1 cellular context compared by ENCODE assay signal in the genomic region with DNA sequence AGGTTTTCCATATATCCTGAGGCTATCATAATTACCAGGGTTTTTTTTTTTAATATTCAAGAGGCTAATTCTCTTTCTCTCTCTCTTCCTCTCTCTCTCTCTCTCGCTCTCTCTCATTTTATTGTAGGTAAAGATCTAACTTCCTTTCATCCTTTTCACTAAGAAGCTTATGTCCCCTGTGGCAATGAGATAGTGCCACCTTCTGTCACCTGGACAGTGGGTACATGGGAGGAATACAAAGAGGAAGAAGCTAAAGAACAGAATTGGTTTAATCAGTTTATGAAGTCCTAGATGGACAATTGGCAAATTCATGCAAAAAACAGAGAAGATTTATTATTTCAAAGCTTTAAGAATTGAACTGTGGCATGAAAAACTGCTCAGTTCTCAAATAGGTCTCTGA.
TF ChIP-seq lines count a peak whose summit lies in the region.

No MANE protein-coding gene starts in this region.

TF ChIP-seq in GM12878, 131 proteins besides CTCF, POLR2A, EP300 and RAD21 (continued from another document):
- TF ChIP-seq, protein P1, sequence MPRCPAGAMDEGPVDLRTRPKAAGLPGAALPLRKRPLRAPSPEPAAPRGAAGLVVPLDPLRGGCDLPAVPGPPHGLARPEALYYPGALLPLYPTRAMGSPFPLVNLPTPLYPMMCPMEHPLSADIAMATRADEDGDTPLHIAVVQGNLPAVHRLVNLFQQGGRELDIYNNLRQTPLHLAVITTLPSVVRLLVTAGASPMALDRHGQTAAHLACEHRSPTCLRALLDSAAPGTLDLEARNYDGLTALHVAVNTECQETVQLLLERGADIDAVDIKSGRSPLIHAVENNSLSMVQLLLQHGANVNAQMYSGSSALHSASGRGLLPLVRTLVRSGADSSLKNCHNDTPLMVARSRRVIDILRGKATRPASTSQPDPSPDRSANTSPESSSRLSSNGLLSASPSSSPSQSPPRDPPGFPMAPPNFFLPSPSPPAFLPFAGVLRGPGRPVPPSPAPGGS (IDR thresholded peaks at IDR 0.05; ENCODE audit: borderline replicate concordance, insufficient read depth, low read depth, low read length, poor library complexity, severe bottlenecking) = no peak
- TF ChIP-seq, protein P2, sequence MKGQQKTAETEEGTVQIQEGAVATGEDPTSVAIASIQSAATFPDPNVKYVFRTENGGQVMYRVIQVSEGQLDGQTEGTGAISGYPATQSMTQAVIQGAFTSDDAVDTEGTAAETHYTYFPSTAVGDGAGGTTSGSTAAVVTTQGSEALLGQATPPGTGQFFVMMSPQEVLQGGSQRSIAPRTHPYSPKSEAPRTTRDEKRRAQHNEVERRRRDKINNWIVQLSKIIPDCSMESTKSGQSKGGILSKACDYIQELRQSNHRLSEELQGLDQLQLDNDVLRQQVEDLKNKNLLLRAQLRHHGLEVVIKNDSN (IDR thresholded peaks at IDR 0.05; ENCODE audit: borderline replicate concordance, extremely low read length, insufficient read depth, low read depth, low read length) = no peak
- no peak for TF ChIP-seq SIN3A (IDR thresholded peaks at IDR 0.05; ENCODE audit: low read depth, low read length)
- TF ChIP-seq, protein P3, sequence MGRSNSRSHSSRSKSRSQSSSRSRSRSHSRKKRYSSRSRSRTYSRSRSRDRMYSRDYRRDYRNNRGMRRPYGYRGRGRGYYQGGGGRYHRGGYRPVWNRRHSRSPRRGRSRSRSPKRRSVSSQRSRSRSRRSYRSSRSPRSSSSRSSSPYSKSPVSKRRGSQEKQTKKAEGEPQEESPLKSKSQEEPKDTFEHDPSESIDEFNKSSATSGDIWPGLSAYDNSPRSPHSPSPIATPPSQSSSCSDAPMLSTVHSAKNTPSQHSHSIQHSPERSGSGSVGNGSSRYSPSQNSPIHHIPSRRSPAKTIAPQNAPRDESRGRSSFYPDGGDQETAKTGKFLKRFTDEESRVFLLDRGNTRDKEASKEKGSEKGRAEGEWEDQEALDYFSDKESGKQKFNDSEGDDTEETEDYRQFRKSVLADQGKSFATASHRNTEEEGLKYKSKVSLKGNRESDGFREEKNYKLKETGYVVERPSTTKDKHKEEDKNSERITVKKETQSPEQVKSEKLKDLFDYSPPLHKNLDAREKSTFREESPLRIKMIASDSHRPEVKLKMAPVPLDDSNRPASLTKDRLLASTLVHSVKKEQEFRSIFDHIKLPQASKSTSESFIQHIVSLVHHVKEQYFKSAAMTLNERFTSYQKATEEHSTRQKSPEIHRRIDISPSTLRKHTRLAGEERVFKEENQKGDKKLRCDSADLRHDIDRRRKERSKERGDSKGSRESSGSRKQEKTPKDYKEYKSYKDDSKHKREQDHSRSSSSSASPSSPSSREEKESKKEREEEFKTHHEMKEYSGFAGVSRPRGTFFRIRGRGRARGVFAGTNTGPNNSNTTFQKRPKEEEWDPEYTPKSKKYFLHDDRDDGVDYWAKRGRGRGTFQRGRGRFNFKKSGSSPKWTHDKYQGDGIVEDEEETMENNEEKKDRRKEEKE (IDR thresholded peaks at IDR 0.05) = no peak
- no peak for TF ChIP-seq NR2C2 (IDR thresholded peaks at IDR 0.05; ENCODE audit: borderline replicate concordance, control insufficient read depth, insufficient read length, low read depth)
